In genomic region chr10:69328346-69328687, GRCh38 we compare ENCODE assay signal across 8 cellular contexts. TPM values are rescaled to one million over a fixed set of nuclear protein-coding genes. Genes with fewer than 3 reads are reported as not detected.
A peak's percentile ranks its signal among the peaks of the same experiment; 100 is the strongest.
DNase-seq lines count a peak whose midpoint lies in the region; ATAC-seq, FAIRE-seq and TF ChIP-seq lines count a peak whose summit lies in the region.

No MANE protein-coding gene starts in this region.

- H3K4me1 ChIP-seq in K562 (replicated peaks in 1 of 2; ENCODE audit: control insufficient read depth in 2 of 2, insufficient read depth in 2 of 2, low read length in 2 of 2) (peaks cover 31 to 52% of the 10 kb centered on the region in 2 experiments), mucosa of rectum (ENCODE audit: control insufficient read depth in 2 of 2, insufficient read depth in 2 of 2, low read length in 2 of 2) (peaks cover 25 to 39% of the 10 kb centered on the region in 2 donors)

- H3K27me3 ChIP-seq in K562 (ENCODE audit: control insufficient read depth in 2 of 2, insufficient read depth in 2 of 2, low read length in 2 of 2) = no peaks in the 10 kb centered on the region
- H3K27me3 ChIP-seq in mucosa of rectum (ENCODE audit: control insufficient read depth in 2 of 2, insufficient read depth in 2 of 2, low read length in 2 of 2) = no peaks in the 10 kb centered on the region

- H3K27ac ChIP-seq in C4-2B = peak overlapping the region; percentile 75
- H3K27ac ChIP-seq in K562 (ENCODE audit: extremely low read depth, low read depth, low read length) = peak overlapping the region; percentile 65
- peak overlapping the region; percentile 59 to 66 for H3K27ac ChIP-seq in mucosa of rectum (ENCODE audit: low read depth in 2 of 2, low read length in 2 of 2)

- BruUV-seq in K562 (replicated peaks; lab: Mats Ljungman, UMichigan) = no TSS peak

- FAIRE-seq in K562 (lab: Jason Lieb, UNC) (peak; percentile 11), H54 (lab: Jason Lieb, UNC) (no peak)

- H3K4me2 ChIP-seq in K562 (ENCODE audit: insufficient read depth, low read length) = peak overlapping the region; percentile 70

- CTCF ChIA-PET in K562 (lab: Yijun Ruan, JAX; ENCODE audit: low intra/inter-chr PET ratio) = no interaction called here

- WGBS in K562 (ENCODE audit: insufficient coverage, low coverage, missing lambda C conversion rate) = 36% methylated on average over 7 of the region's 7 CpGs

- peak overlapping the region; percentile 19; the same call in 1 of the 2 replicates for H2AFZ ChIP-seq in K562 (ENCODE audit: low read depth, low read length)

- in situ Hi-C loops in K562 (cut with MboI) = no loop called here

- DNase-seq in K562 (ENCODE audit: extremely low read depth in 1 of 4, low spot score in 3 of 4) (no peak), foreskin fibroblast (no peak), NCI-H2196 treated with DMSO at 0.1 percent for 48 hours (lab: John Stamatoyannopoulos, UW; ENCODE audit: unreplicated experiment) (no peak), H54 (ENCODE audit: insufficient read length, low spot score) (no peak)

- H3K36me3 ChIP-seq in K562 (ENCODE audit: control insufficient read depth, insufficient read depth, low read length) = peaks cover 67% of the 10 kb centered on the region
- H3K36me3 ChIP-seq in mucosa of rectum (ENCODE audit: control insufficient read depth in 2 of 2, insufficient read depth in 2 of 2, low read length in 2 of 2) = peaks cover 0 to 3% of the 10 kb centered on the region in 2 donors

- TF ChIP-seq EP300 in K562 (IDR thresholded peaks at IDR 0.05; ENCODE audit: low read length) = no peak

- H3K9me1 ChIP-seq in K562 (ENCODE audit: control insufficient read depth, insufficient read depth, low read length) = peaks cover 5% of the 10 kb centered on the region

- TF ChIP-seq POLR2A in K562 (conservative IDR thresholded peaks at IDR 0.05) (no peak), H54 (IDR thresholded peaks at IDR 0.05; ENCODE audit: low read depth, low read length) (no peak)

- H4K20me1 ChIP-seq in K562 (replicated peaks; ENCODE audit: control insufficient read depth, insufficient read depth, low read length) = peaks cover 42% of the 10 kb centered on the region

- POLR2A ChIA-PET in K562 (lab: Yijun Ruan, JAX) = interaction anchor here (0.5 to 3.6 kb wide), 5 partner anchors 9 to 966 kb away, joined by 4 to 47 read pairs (median 5); no protein-coding TSS in a partner anchor

- no peak overlapping the region for H3K4me3 ChIP-seq in K562
- peak overlapping the region; percentile 2 to 57 for H3K4me3 ChIP-seq in mucosa of rectum (ENCODE audit: low read length in 2 of 2)
- no peak overlapping the region for H3K4me3 ChIP-seq in foreskin fibroblast (ENCODE audit: low read depth in 1 of 2, low read length in 2 of 2)

- peaks cover 98% of the 10 kb centered on the region for H3K79me2 ChIP-seq in K562 (ENCODE audit: control insufficient read depth, insufficient read depth, low read length)

- no peak for TF ChIP-seq RAD21 in K562 (CRISPR knock-in tag; conservative IDR thresholded peaks at IDR 0.05 in 1 of 2, IDR thresholded peaks at IDR 0.05 in 1 of 2)

- ATAC-seq in HG02642 (IDR thresholded peaks at IDR 0.05; ENCODE audit: poor library complexity, unreplicated experiment) (peak; percentile 21), K562 (peak; percentile 35), HG02623 (IDR thresholded peaks at IDR 0.05; ENCODE audit: unreplicated experiment) (no peak)

- H3K9ac ChIP-seq in K562 (ENCODE audit: insufficient read depth in 1 of 2, low read depth in 2 of 2, low read length in 2 of 2) (peak overlapping the region; percentile 35 to 88), mucosa of rectum (ENCODE audit: low read depth in 1 of 2, low read length in 2 of 2) (peak overlapping the region in 1 of 2 donors; percentile 39)

- TF ChIP-seq CTCF in C4-2B (conservative IDR thresholded peaks at IDR 0.05) (no peak), K562 (IDR thresholded peaks at IDR 0.05 in 2 of 3, conservative IDR thresholded peaks at IDR 0.05 in 1 of 3; ENCODE audit: insufficient read depth in 2 of 3, low read depth in 1 of 3, low read length in 3 of 3) (no peak), foreskin fibroblast (IDR thresholded peaks at IDR 0.05; ENCODE audit: low read depth, low read length) (no peak)

- H3K9me3 ChIP-seq in K562 (replicated peaks; ENCODE audit: control insufficient read depth, insufficient read depth, low read depth, low read length) = no peaks in the 10 kb centered on the region
- no peaks in the 10 kb centered on the region for H3K9me3 ChIP-seq in mucosa of rectum (ENCODE audit: control insufficient read depth in 2 of 2, low read length in 2 of 2)

- intact Hi-C loops in K562 (cut with micrococcal nuclease) = no loop called here

TF ChIP-seq in K562, 482 proteins besides CTCF, POLR2A, EP300 and RAD21:
- TF ChIP-seq MYC (IDR thresholded peaks at IDR 0.05; ENCODE audit: low read depth, low read length) = no peak
- 0 out of 2 replicates have a peak, but pooled peaks have one; percentile 6 for TF ChIP-seq MYC (CRISPR knock-in tag; IDR thresholded peaks at IDR 0.05; ENCODE audit: borderline replicate concordance, low read depth)
- no peak for TF ChIP-seq SRF (CRISPR knock-in tag; IDR thresholded peaks at IDR 0.05)
- 0 out of 4 replicates have a peak, but pooled peaks of 1 of the 2 experiments have one; percentile 12 for TF ChIP-seq MNT (conservative IDR thresholded peaks at IDR 0.05)
TF ChIP-seq in K562: peak in this region for 2.

RNA-seq across cellular contexts. Expression of gene HK1, which starts 50.0 kb away (rescaled TPM):
- total RNA-seq in K562 (2011; cell fraction: chromatin; rRNA removed; ENCODE audit: low replicate concordance) = 146 and 195 TPM in 2 replicates
- 104 and 109 TPM in 2 replicates for total RNA-seq in K562 (2011; cell fraction: nucleolus; rRNA removed)
- total RNA-seq in K562 (2011; cell fraction: nucleoplasm; rRNA removed) = 111 and 114 TPM in 2 replicates
- 309 and 365 TPM in 2 replicates for total RNA-seq in K562 (2014; rRNA removed)
- total RNA-seq in K562 (2014; rRNA removed; fragmentation: Illumina TruSeq; extraction: Trizol) = 193 and 203 TPM in 2 replicates
- 186 and 188 TPM in 2 replicates for total RNA-seq in K562 (2015; rRNA removed; fragmentation: Illumina TruSeq; extraction: Trizol)
- total RNA-seq in K562 (2021) = 369 and 422 TPM in 2 replicates
- polyA plus RNA-seq in K562 (2011; rRNA removed) = 133 and 176 TPM in 2 replicates
- 163 and 167 TPM in 2 replicates for polyA plus RNA-seq in K562 (2011; cell fraction: cytosol; rRNA removed)
- 84.0 and 115 TPM in 2 replicates for polyA plus RNA-seq in K562 (2011; cell fraction: nucleus; rRNA removed)
- 265 and 370 TPM in 2 replicates for polyA plus RNA-seq in K562 (2012)
- polyA plus RNA-seq in K562 (2014; fragmentation: Illumina TruSeq; extraction: Trizol) = 423 and 444 TPM in 2 replicates
- 10 to 100 TPM; 29.2 to 34.6 TPM for polyA plus RNA-seq in K562 (2014; fragmentation: Nextera tagmentation; extraction: Ambion mirVana)
- 239 and 256 TPM in 2 replicates for polyA plus RNA-seq in K562 (2014; rRNA removed)
- 362 and 462 TPM in 2 replicates for polyA minus RNA-seq in K562 (2011; rRNA and poly(A)+ RNA removed)
- 160 and 170 TPM in 2 replicates for polyA minus RNA-seq in K562 (2011; cell fraction: cytosol; rRNA and poly(A)+ RNA removed)
- polyA minus RNA-seq in K562 (2011; cell fraction: nucleus; rRNA and poly(A)+ RNA removed) = 46.6 and 67.3 TPM in 2 replicates

Comparison
In these comparisons a context has a peak if more than half of its experiments do, and no peak if none do; other contexts are left out.
1. H3K4me3 ChIP-seq: peak in mucosa of rectum (2 of 2); none in K562 (single experiment) and foreskin fibroblast (0 of 2).
2. Peak in every context shown above with its lines, with median percentiles within 50 percentile points of each other: H3K27ac ChIP-seq.